ENCODE assay signal across 1 cellular context in genomic region chr17:42750730-42751356, GRCh38.
TF ChIP-seq lines count a peak whose summit lies in the region.

No MANE protein-coding gene starts in this region.

TF ChIP-seq in K562, 482 proteins besides CTCF, POLR2A, EP300 and RAD21 (continued from another document and continues in another):
- no peak for TF ChIP-seq ZNF277 (CRISPR knock-in tag; IDR thresholded peaks at IDR 0.05; ENCODE audit: borderline replicate concordance)
- no peak for TF ChIP-seq ZNF3 (CRISPR knock-in tag; IDR thresholded peaks at IDR 0.05)
- peak; percentile 79 for TF ChIP-seq MBD2 (IDR thresholded peaks at IDR 0.05; ENCODE audit: borderline replicate concordance, low read depth)
- no peak for TF ChIP-seq CBX2 (IDR thresholded peaks at IDR 0.05; ENCODE audit: insufficient read depth, low read length, poor library complexity, severe bottlenecking)
- TF ChIP-seq ZBTB7A (IDR thresholded peaks at IDR 0.05; ENCODE audit: borderline replicate concordance, control insufficient read depth, low read depth, low read length), result peak; percentile 61; the same call in 1 of the 2 replicates
- no peak for TF ChIP-seq RB1 (IDR thresholded peaks at IDR 0.05; ENCODE audit: low read depth)
- 0 out of 4 replicates have a peak, but pooled peaks of 1 of the 2 experiments have one; percentile 16 for TF ChIP-seq NRF1 (conservative IDR thresholded peaks at IDR 0.05 in 1 of 2, IDR thresholded peaks at IDR 0.05 in 1 of 2)
- peak; percentile 81 for TF ChIP-seq FOXM1 (IDR thresholded peaks at IDR 0.05; ENCODE audit: low read depth)
- TF ChIP-seq FOXM1 (CRISPR knock-in tag; IDR thresholded peaks at IDR 0.05; ENCODE audit: low read depth), result no peak
- no peak for TF ChIP-seq SRSF9 (IDR thresholded peaks at IDR 0.05; ENCODE audit: borderline replicate concordance, low read depth, low read length)
- no peak for TF ChIP-seq EP400 (IDR thresholded peaks at IDR 0.05)
- no peak for TF ChIP-seq FUS (optimal IDR thresholded peaks at IDR 0.05; ENCODE audit: low read depth, low read length)
- TF ChIP-seq ZFPM2 (CRISPR knock-in tag; IDR thresholded peaks at IDR 0.05), result no peak
- TF ChIP-seq POLR3A (IDR thresholded peaks at IDR 0.05; ENCODE audit: borderline replicate concordance, extremely low read depth, insufficient read depth, insufficient read length), result no peak
- TF ChIP-seq CREM (IDR thresholded peaks at IDR 0.05; ENCODE audit: low read depth), result peak; percentile 76
- 0 out of 2 replicates have a peak, but pooled peaks have one; percentile 14 for TF ChIP-seq FOSL1 (tag; conservative IDR thresholded peaks at IDR 0.05)
- TF ChIP-seq TEAD1 (CRISPR knock-in tag; IDR thresholded peaks at IDR 0.05), result 0 out of 4 replicates have a peak, but pooled peaks of 1 of the 2 experiments have one; percentile 29
- TF ChIP-seq ZKSCAN1 (IDR thresholded peaks at IDR 0.05; ENCODE audit: low read depth, low read length), result no peak
- peak; percentile 96 for TF ChIP-seq ARID1B (IDR thresholded peaks at IDR 0.05)
- no peak for TF ChIP-seq NR3C1 (CRISPR knock-in tag; IDR thresholded peaks at IDR 0.05)
- TF ChIP-seq SAFB (IDR thresholded peaks at IDR 0.05; ENCODE audit: borderline replicate concordance, low read depth, low read length), result no peak
- no peak for TF ChIP-seq FIP1L1 (IDR thresholded peaks at IDR 0.05; ENCODE audit: low read depth, low read length, poor library complexity, severe bottlenecking)
- no peak for TF ChIP-seq USF2 (CRISPR knock-in tag; IDR thresholded peaks at IDR 0.05)
- TF ChIP-seq CBFA2T3 (IDR thresholded peaks at IDR 0.05), result peak; percentile 98
- peak; percentile 47 to 53; a peak in 2 of 4 replicates for TF ChIP-seq FOXK2 (conservative IDR thresholded peaks at IDR 0.05 in 1 of 2, IDR thresholded peaks at IDR 0.05 in 1 of 2; ENCODE audit: low read depth in 2 of 2)
- no peak for TF ChIP-seq U2AF2 (optimal IDR thresholded peaks at IDR 0.05; ENCODE audit: low read depth, low read length)
- TF ChIP-seq PHF21A (IDR thresholded peaks at IDR 0.05; ENCODE audit: borderline replicate concordance, low read depth), result peak; percentile 72; the same call in 1 of the 2 replicates
- no peak for TF ChIP-seq ZNF133 (CRISPR knock-in tag; IDR thresholded peaks at IDR 0.05)
- no peak for TF ChIP-seq RBFOX2 (IDR thresholded peaks at IDR 0.05; ENCODE audit: low read depth, low read length)
- TF ChIP-seq NR0B1 (IDR thresholded peaks at IDR 0.05; ENCODE audit: partially characterized antibody), result no peak
- TF ChIP-seq TAF1 (IDR thresholded peaks at IDR 0.05; ENCODE audit: control insufficient read depth, extremely low read depth, insufficient read depth, low read length, severe bottlenecking), result no peak
- TF ChIP-seq EWSR1 (IDR thresholded peaks at IDR 0.05; ENCODE audit: borderline replicate concordance, low read depth, partially characterized antibody), result no peak
- no peak for TF ChIP-seq HNRNPH1 (optimal IDR thresholded peaks at IDR 0.05; ENCODE audit: low read depth, low read length)
- TF ChIP-seq NUFIP1 (IDR thresholded peaks at IDR 0.05; ENCODE audit: partially characterized antibody), result peak; percentile 15
- no peak for TF ChIP-seq ZNF436 (CRISPR knock-in tag; IDR thresholded peaks at IDR 0.05)
- TF ChIP-seq NCOA1 (IDR thresholded peaks at IDR 0.05; ENCODE audit: low read depth), result peak; percentile 62; the same call in 1 of the 2 replicates
- TF ChIP-seq ILK (tag; IDR thresholded peaks at IDR 0.05; ENCODE audit: borderline replicate concordance, low read depth), result no peak
- TF ChIP-seq SMC3 (conservative IDR thresholded peaks at IDR 0.05; ENCODE audit: insufficient read depth, low read depth, low read length), result no peak
- TF ChIP-seq REST (CRISPR knock-in tag; IDR thresholded peaks at IDR 0.05; ENCODE audit: low read depth), result no peak
- TF ChIP-seq MTA1 (IDR thresholded peaks at IDR 0.05; ENCODE audit: borderline replicate concordance), result peak; percentile 21; the same call in 1 of the 2 replicates
- TF ChIP-seq CHD1 (IDR thresholded peaks at IDR 0.05; ENCODE audit: low read length), result no peak
- no peak for TF ChIP-seq TSC22D4 (tag; IDR thresholded peaks at IDR 0.05)
- peak; percentile 37; the same call in 1 of the 2 replicates for TF ChIP-seq CXXC5 (CRISPR knock-in tag; IDR thresholded peaks at IDR 0.05)
- peak; percentile 60 to 90; a peak in 3 of 4 replicates for TF ChIP-seq TBL1XR1 (IDR thresholded peaks at IDR 0.05; ENCODE audit: low read length in 2 of 2)
- no peak for TF ChIP-seq ZNF830 (CRISPR knock-in tag; IDR thresholded peaks at IDR 0.05)
- TF ChIP-seq ATF6 (CRISPR knock-in tag; IDR thresholded peaks at IDR 0.05), result no peak
- peak; percentile 34; the same call in 1 of the 2 replicates for TF ChIP-seq CC2D1A (IDR thresholded peaks at IDR 0.05)
- TF ChIP-seq VEZF1 (CRISPR knock-in tag; IDR thresholded peaks at IDR 0.05), result no peak
- TF ChIP-seq CBFA2T2 (conservative IDR thresholded peaks at IDR 0.05), result peak; percentile 96
- TF ChIP-seq ELF4 (CRISPR knock-in tag; IDR thresholded peaks at IDR 0.05), result no peak
- 0 out of 2 replicates have a peak, but pooled peaks have one; percentile 59 for TF ChIP-seq HIVEP1 (CRISPR knock-in tag; IDR thresholded peaks at IDR 0.05)
- TF ChIP-seq IRF9 (tag; IDR thresholded peaks at IDR 0.05), result no peak
- peak; percentile 72 to 76 for TF ChIP-seq TRIM24 (IDR thresholded peaks at IDR 0.05)
- no peak for TF ChIP-seq FOXJ2 (tag; IDR thresholded peaks at IDR 0.05)
- peak; percentile 89 for TF ChIP-seq SMARCE1 (IDR thresholded peaks at IDR 0.05)
- TF ChIP-seq NBN (IDR thresholded peaks at IDR 0.05; ENCODE audit: low read depth), result 0 out of 2 replicates have a peak, but pooled peaks have one; percentile 32
- no peak for TF ChIP-seq MBD1 (CRISPR knock-in tag; IDR thresholded peaks at IDR 0.05)
- no peak for TF ChIP-seq E2F5 (CRISPR knock-in tag; IDR thresholded peaks at IDR 0.05)
- TF ChIP-seq XRCC4 (IDR thresholded peaks at IDR 0.05; ENCODE audit: extremely low read depth, insufficient read depth, insufficient read length), result no peak
- peak; percentile 56; the same call in 1 of the 2 replicates for TF ChIP-seq ZBED1 (IDR thresholded peaks at IDR 0.05)
- TF ChIP-seq PCBP1 (IDR thresholded peaks at IDR 0.05; ENCODE audit: low read depth, low read length, poor library complexity, severe bottlenecking), result no peak
